Comparison of ENCODE assay signal across 22 cellular contexts in genomic region chr9:128416014-128416413, GRCh38. TPM values are rescaled to one million over a fixed set of nuclear protein-coding genes. Genes with fewer than 3 reads are reported as not detected.
DNase-seq lines count a peak whose midpoint lies in the region; ATAC-seq, FAIRE-seq and TF ChIP-seq lines count a peak whose summit lies in the region.
"Had no signal": no experiment of that assay in that cellular context is flagged by ENCODE, and none has a peak within 500 bp of the region (broad histone marks: within the 10 kb centered on the region; RNA-seq: fewer than 3 reads in every experiment).

No MANE protein-coding gene starts in this region.

- peaks cover 67% of the 10 kb centered on the region for H3K27me3 Mint-ChIP-seq in GM23338 (ENCODE audit: insufficient read depth, low read depth, poor library complexity)

- H3F3A ChIP-seq in GM23338 (replicated peaks; ENCODE audit: low read depth), result peaks cover 17% of the 10 kb centered on the region; the same call in 1 of the 2 replicates

- H3K27me3 ChIP-seq in GM23338 (ENCODE audit: insufficient read depth) (peaks cover 81% of the 10 kb centered on the region), OCI-LY3 (ENCODE audit: low read depth, low read length) (peaks cover 27% of the 10 kb centered on the region), keratinocyte (ENCODE audit: control insufficient read depth, extremely low read depth, insufficient read depth, low read length) (peaks cover 11% of the 10 kb centered on the region), adrenal gland (peaks cover 15% of the 10 kb centered on the region)

- peaks cover 22% of the 10 kb centered on the region; the same call in 1 of the 2 replicates for H3K4me1 ChIP-seq in GM23338 (ENCODE audit: insufficient read depth)
- peaks cover 17% of the 10 kb centered on the region for H3K4me1 ChIP-seq in OCI-LY3 (ENCODE audit: low read length)
- H3K4me1 ChIP-seq in keratinocyte (ENCODE audit: control insufficient read depth, extremely low read depth, insufficient read depth, low read length), result peaks cover 14% of the 10 kb centered on the region
- peaks cover 0 to 13% of the 10 kb centered on the region in 2 donors for H3K4me1 ChIP-seq in adrenal gland (replicated peaks in 1 of 2)

- peak overlapping the region; percentile 24; the same call in 2 of the 3 replicates for H3K4me3 Mint-ChIP-seq in GM23338
- H3K4me3 Mint-ChIP-seq: activated CD4-positive, alpha-beta T cell treated with anti-CD3 and anti-CD28 coated beads for 36 hours; activated naive CD8-positive, alpha-beta T cell treated with anti-CD3 and anti-CD28 coated beads for 36 hours; CD4-positive, alpha-beta T cell; memory B cell had no signal

- H3K9me3 ChIP-seq in OCI-LY3 (ENCODE audit: insufficient read depth, low read length), result no peaks in the 10 kb centered on the region
- H3K9me3 ChIP-seq in keratinocyte (ENCODE audit: control insufficient read depth, low read depth, low read length), result no peaks in the 10 kb centered on the region
- no peaks in the 10 kb centered on the region for H3K9me3 ChIP-seq in adrenal gland (replicated peaks in 1 of 3)
- H3K9me3 ChIP-seq: gastrocnemius medialis had no signal

- no peaks in the 10 kb centered on the region for H3K9me1 ChIP-seq in keratinocyte (ENCODE audit: control insufficient read depth, extremely low read depth, insufficient read depth, low read length)

- no peak overlapping the region for H3K27ac Mint-ChIP-seq in GM23338
- H3K27ac Mint-ChIP-seq: activated CD4-positive, alpha-beta T cell treated with anti-CD3 and anti-CD28 coated beads for 36 hours; activated naive CD8-positive, alpha-beta T cell treated with anti-CD3 and anti-CD28 coated beads for 36 hours; CD4-positive, alpha-beta T cell; memory B cell had no signal

- H2AFZ ChIP-seq in GM23338, result no peak overlapping the region; the same call in 1 of the 2 replicates
- 0 out of 2 replicates have a peak overlapping the region, but pooled peaks have one; percentile 55 for H2AFZ ChIP-seq in OCI-LY3 (ENCODE audit: low read depth, low read length)
- no peak overlapping the region for H2AFZ ChIP-seq in keratinocyte (ENCODE audit: control insufficient read depth, low read length)

- TF ChIP-seq CTCF in GM23338 (conservative IDR thresholded peaks at IDR 0.05; ENCODE audit: low read depth in 2 of 2) (no peak), OCI-LY3 (IDR thresholded peaks at IDR 0.05; ENCODE audit: low read depth, low read length) (no peak), keratinocyte (optimal IDR thresholded peaks at IDR 0.05 in 1 of 3, IDR thresholded peaks at IDR 0.05 in 1 of 3, conservative IDR thresholded peaks at IDR 0.05 in 1 of 3; ENCODE audit: extremely low read depth in 1 of 3, insufficient read depth in 2 of 3, low read length in 3 of 3) (no peak), adrenal gland (IDR thresholded peaks at IDR 0.05) (no peak), GM10266 (IDR thresholded peaks at IDR 0.05; ENCODE audit: control insufficient read depth, insufficient read depth, low read depth, missing control alignments) (no peak)

- no peak for ATAC-seq in GM23338
- ATAC-seq: activated CD4-positive, alpha-beta T cell treated with anti-CD3 and anti-CD28 coated beads for 36 hours; gastrocnemius medialis had no signal

- H3K4me2 ChIP-seq in GM23338, result peak overlapping the region; percentile 59; the same call in 1 of the 2 replicates
- peak overlapping the region; percentile 47 for H3K4me2 ChIP-seq in OCI-LY3 (ENCODE audit: low read length)
- H3K4me2 ChIP-seq in keratinocyte (ENCODE audit: control insufficient read depth, extremely low read depth, insufficient read depth, low read depth, low read length), result peak overlapping the region; percentile 39

- H3K4me1 Mint-ChIP-seq in GM23338, result peaks cover 30% of the 10 kb centered on the region

- H3K79me2 ChIP-seq in GM23338 (replicated peaks; ENCODE audit: insufficient read depth) (no peaks in the 10 kb centered on the region), OCI-LY3 (ENCODE audit: low read length) (no peaks in the 10 kb centered on the region), keratinocyte (ENCODE audit: control insufficient read depth, insufficient read depth, low read length) (no peaks in the 10 kb centered on the region)

- FAIRE-seq in keratinocyte (lab: Jason Lieb, UNC), result peak; percentile 17
- FAIRE-seq: endometrium, G401.6 had no signal

- H4K20me1 ChIP-seq in GM23338 (replicated peaks; ENCODE audit: insufficient read depth) (no peaks in the 10 kb centered on the region), OCI-LY3 (ENCODE audit: insufficient read depth, low read length) (no peaks in the 10 kb centered on the region), keratinocyte (ENCODE audit: control insufficient read depth, extremely low read depth, insufficient read depth, low read length) (no peaks in the 10 kb centered on the region)

- dilution Hi-C loops in keratinocyte (cut with MboI; ENCODE audit: extremely low pct_ligation_motif_present, low sequenced_read_pairs), result no loop called here

- intact Hi-C loops in posterior vena cava (cut with DNase I), result no loop called here
- intact Hi-C loops in adrenal gland (cut with DNase I), result no loop called here

- H3K9me2 ChIP-seq in GM23338 (ENCODE audit: insufficient read depth), result no peaks in the 10 kb centered on the region

- 48 to 60% (median 57%) methylated on average over 6 of the region's 6 CpGs for WGBS in adrenal gland, 4 donors

- H3K36me3 ChIP-seq in GM23338 (ENCODE audit: insufficient read depth), result no peaks in the 10 kb centered on the region
- no peaks in the 10 kb centered on the region for H3K36me3 ChIP-seq in OCI-LY3 (replicated peaks; ENCODE audit: low read depth, low read length)
- no peaks in the 10 kb centered on the region for H3K36me3 ChIP-seq in keratinocyte (ENCODE audit: control insufficient read depth in 2 of 2, extremely low read depth in 1 of 2, insufficient read depth in 2 of 2, low read length in 2 of 2)
- H3K36me3 ChIP-seq in adrenal gland (replicated peaks in 1 of 2), result no peaks in the 10 kb centered on the region
- H3K36me3 ChIP-seq: cardiac muscle cell, gastrocnemius medialis had no signal

- H3K27ac ChIP-seq in GM23338 (ENCODE audit: low read depth) (no peak overlapping the region), OCI-LY3 (ENCODE audit: low read length) (no peak overlapping the region), keratinocyte (ENCODE audit: control insufficient read depth, insufficient read depth, low read length) (no peak overlapping the region), temporal lobe (ENCODE audit: low read depth, low read length) (peak overlapping the region; percentile 78), adrenal gland (no peak overlapping the region)
- H3K27ac ChIP-seq: cardiac muscle cell, gastrocnemius medialis, HL-60, skin epidermis had no signal

- no peak overlapping the region for H3K9ac ChIP-seq in OCI-LY3 (ENCODE audit: low read length)
- no peak overlapping the region for H3K9ac ChIP-seq in keratinocyte (ENCODE audit: control insufficient read depth, extremely low read depth, insufficient read depth, low read length)

- DNase-seq in GM23338 (ENCODE audit: low spot score), result peak; percentile 47
- DNase-seq in keratinocyte (ENCODE audit: low read depth, low spot score), result no peak
- no peak for DNase-seq in posterior vena cava (ENCODE audit: low spot score)
- no peak for DNase-seq in adrenal gland
- no peak for DNase-seq in GM10266 (ENCODE audit: extremely low spot score)
- DNase-seq: activated CD4-positive, alpha-beta T cell treated with anti-CD3 and anti-CD28 coated beads for 36 hours; activated naive CD8-positive, alpha-beta T cell treated with anti-CD3 and anti-CD28 coated beads for 36 hours; CD4-positive, alpha-beta T cell; gastrocnemius medialis; Kasumi-1; NCI-H1694 treated with DMSO at 0.1 percent for 48 hours; NCI-H748 treated with DMSO at 0.1 percent for 48 hours; stimulated activated naive CD4-positive, alpha-beta T cell; T-helper 9 cell had no signal

- H3K36me3 Mint-ChIP-seq in GM23338 (ENCODE audit: low read depth), result no peaks in the 10 kb centered on the region
- H3K36me3 Mint-ChIP-seq: activated naive CD8-positive, alpha-beta T cell treated with anti-CD3 and anti-CD28 coated beads for 36 hours; memory B cell had no signal

- TF ChIP-seq POLR2A in adrenal gland (IDR thresholded peaks at IDR 0.05), result no peak

- H3K9me3 Mint-ChIP-seq in GM23338, result 0 out of 3 replicates have a peak, but pooled peaks cover 2% of the 10 kb centered on the region
- H3K9me3 Mint-ChIP-seq: activated naive CD8-positive, alpha-beta T cell treated with anti-CD3 and anti-CD28 coated beads for 36 hours; CD4-positive, alpha-beta T cell; memory B cell had no signal

- H3K4me3 ChIP-seq in GM23338 (no peak overlapping the region; the same call in 1 of the 2 replicates), OCI-LY3 (ENCODE audit: low read length) (peak overlapping the region; percentile 37; the same call in 1 of the 2 replicates), keratinocyte (ENCODE audit: control insufficient read depth in 2 of 3, extremely low read depth in 1 of 3, insufficient read depth in 2 of 3, low read depth in 1 of 3, low read length in 3 of 3) (no peak overlapping the region), adrenal gland (no peak overlapping the region)
- H3K4me3 ChIP-seq: cardiac muscle cell, gastrocnemius medialis, skin epidermis had no signal

RNA-seq across cellular contexts. Expression of gene CERCAM, which starts 4.6 kb away (rescaled TPM):
- 5.6 and 7.9 TPM in 2 replicates for total RNA-seq in GM23338 (2014; rRNA removed; shearing (Covaris generic))
- polyA plus RNA-seq in GM23338 (2016; fragmentation: Nextera tagmentation; extraction: Ambion mirVana) (2.7 TPM in 2 replicates), keratinocyte (15.9 to 39.7 TPM (median 25.9 TPM) in 3 replicates), adrenal gland (10 to 100 TPM in 2 of 3 donors, 1 to 10 TPM in 1; 5.1 to 34.2 (median 16.2) TPM)
- 11.3 TPM for polyA plus RNA-seq in keratinocyte (2011; ENCODE audit: low read depth)
- 15.2 and 27.3 TPM in 2 replicates for polyA plus RNA-seq in keratinocyte (2011; cell fraction: cytosol; rRNA removed)
- polyA plus RNA-seq in keratinocyte (2011; cell fraction: nucleus; rRNA removed), result 32.0 and 44.1 TPM in 2 replicates
- polyA plus RNA-seq in keratinocyte (2012; ENCODE audit: low replicate concordance), result 12.0 and 23.8 TPM in 2 replicates
- 10.1 to 38.8 TPM (median 35.6 TPM) in 3 replicates for polyA minus RNA-seq in keratinocyte
- 57.9 TPM for polyA minus RNA-seq in keratinocyte (2011; cell fraction: cytosol; rRNA and poly(A)+ RNA removed)
- 35.7 and 36.8 TPM in 2 replicates for polyA minus RNA-seq in keratinocyte (2011; cell fraction: nucleus; rRNA and poly(A)+ RNA removed)
- total RNA-seq in temporal lobe (16.0 TPM), posterior vena cava (10 to 100 TPM; 64.1 to 97.6 TPM), adrenal gland (10 to 100 TPM; 14.4 to 43.5 (median 18.0) TPM)

RNA-seq across cellular contexts. Expression of gene ODF2, which starts 39.8 kb away (rescaled TPM):
- 23.5 and 26.9 TPM in 2 replicates for total RNA-seq in GM23338 (2014; rRNA removed; shearing (Covaris generic))
- polyA plus RNA-seq in GM23338 (2016; fragmentation: Nextera tagmentation; extraction: Ambion mirVana), result 13.2 and 17.5 TPM in 2 replicates
- polyA plus RNA-seq in keratinocyte, result 6.6 to 16.3 TPM (median 14.0 TPM) in 3 replicates
- polyA plus RNA-seq in keratinocyte (2011; ENCODE audit: low read depth), result 22.3 TPM
- polyA plus RNA-seq in keratinocyte (2011; cell fraction: cytosol; rRNA removed), result 10.0 and 12.1 TPM in 2 replicates
- 41.3 and 42.1 TPM in 2 replicates for polyA plus RNA-seq in keratinocyte (2011; cell fraction: nucleus; rRNA removed)
- polyA plus RNA-seq in keratinocyte (2012; ENCODE audit: low replicate concordance), result 10.4 and 22.4 TPM in 2 replicates
- 4.6 to 13.2 TPM (median 12.5 TPM) in 3 replicates for polyA minus RNA-seq in keratinocyte
- polyA minus RNA-seq in keratinocyte (2011; cell fraction: cytosol; rRNA and poly(A)+ RNA removed), result 5.9 TPM
- polyA minus RNA-seq in keratinocyte (2011; cell fraction: nucleus; rRNA and poly(A)+ RNA removed), result 6.0 and 9.5 TPM in 2 replicates
- 13.3 TPM for total RNA-seq in temporal lobe
- total RNA-seq in posterior vena cava, result 10 to 100 TPM; 17.5 to 19.8 TPM
- total RNA-seq in adrenal gland, result 10 to 100 TPM; 10.2 to 18.3 (median 14.0) TPM
- 10 to 100 TPM; 16.6 to 21.6 (median 19.6) TPM for polyA plus RNA-seq in adrenal gland

RNA-seq across cellular contexts. Expression of gene URM1, which starts 44.8 kb away (rescaled TPM):
- 45.3 and 47.8 TPM in 2 replicates for total RNA-seq in GM23338 (2014; rRNA removed; shearing (Covaris generic))
- polyA plus RNA-seq in GM23338 (2016; fragmentation: Nextera tagmentation; extraction: Ambion mirVana), result 27.9 and 28.6 TPM in 2 replicates
- 29.1 to 32.4 TPM (median 31.1 TPM) in 3 replicates for polyA plus RNA-seq in keratinocyte
- 16.3 TPM for polyA plus RNA-seq in keratinocyte (2011; ENCODE audit: low read depth)
- 36.1 and 42.7 TPM in 2 replicates for polyA plus RNA-seq in keratinocyte (2011; cell fraction: cytosol; rRNA removed)
- 26.5 and 29.4 TPM in 2 replicates for polyA plus RNA-seq in keratinocyte (2011; cell fraction: nucleus; rRNA removed)
- polyA plus RNA-seq in keratinocyte (2012; ENCODE audit: low replicate concordance), result 32.5 and 33.6 TPM in 2 replicates
- 28.4 to 49.4 TPM (median 35.9 TPM) in 3 replicates for polyA minus RNA-seq in keratinocyte
- polyA minus RNA-seq in keratinocyte (2011; cell fraction: cytosol; rRNA and poly(A)+ RNA removed), result 29.2 TPM
- 6.3 and 6.9 TPM in 2 replicates for polyA minus RNA-seq in keratinocyte (2011; cell fraction: nucleus; rRNA and poly(A)+ RNA removed)
- total RNA-seq in temporal lobe, result 15.2 TPM
- 10 to 100 TPM; 44.0 to 44.5 TPM for total RNA-seq in posterior vena cava
- 10 to 100 TPM; 34.7 to 73.5 (median 47.0) TPM for total RNA-seq in adrenal gland
- polyA plus RNA-seq in adrenal gland, result 10 to 100 TPM; 22.8 to 40.2 (median 27.0) TPM
